ENCODE assay signal across 1 cellular context in the genomic region with DNA sequence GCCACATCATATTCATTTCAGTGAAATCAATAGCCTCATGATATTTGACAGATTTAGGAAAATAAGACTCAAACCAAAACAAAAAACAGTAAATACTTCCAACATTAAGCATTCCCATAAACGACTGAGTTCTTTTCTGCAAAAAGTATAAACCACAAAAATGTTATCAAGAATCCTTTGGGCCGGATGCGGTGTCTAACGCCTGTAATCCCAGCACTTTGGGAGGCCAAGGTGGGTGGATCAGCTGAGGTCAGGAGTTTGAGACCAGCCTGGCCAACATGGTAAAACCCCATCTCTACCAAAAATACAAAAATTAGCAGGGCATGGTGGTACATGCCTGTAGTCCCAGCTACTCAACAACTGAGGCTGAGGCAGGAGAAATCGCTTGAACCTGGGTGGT.
TF ChIP-seq lines count a peak whose summit lies in the region.

No MANE protein-coding gene starts in this region.

TF ChIP-seq in HEK293, 187 proteins besides CTCF, POLR2A, EP300 and RAD21:
- 0 out of 2 replicates have a peak, but pooled peaks have one; percentile 6 for TF ChIP-seq PRDM10 (tag by site-specific recombination; IDR thresholded peaks at IDR 0.05)
